9 cellular contexts compared by ENCODE assay signal in the genomic region with DNA sequence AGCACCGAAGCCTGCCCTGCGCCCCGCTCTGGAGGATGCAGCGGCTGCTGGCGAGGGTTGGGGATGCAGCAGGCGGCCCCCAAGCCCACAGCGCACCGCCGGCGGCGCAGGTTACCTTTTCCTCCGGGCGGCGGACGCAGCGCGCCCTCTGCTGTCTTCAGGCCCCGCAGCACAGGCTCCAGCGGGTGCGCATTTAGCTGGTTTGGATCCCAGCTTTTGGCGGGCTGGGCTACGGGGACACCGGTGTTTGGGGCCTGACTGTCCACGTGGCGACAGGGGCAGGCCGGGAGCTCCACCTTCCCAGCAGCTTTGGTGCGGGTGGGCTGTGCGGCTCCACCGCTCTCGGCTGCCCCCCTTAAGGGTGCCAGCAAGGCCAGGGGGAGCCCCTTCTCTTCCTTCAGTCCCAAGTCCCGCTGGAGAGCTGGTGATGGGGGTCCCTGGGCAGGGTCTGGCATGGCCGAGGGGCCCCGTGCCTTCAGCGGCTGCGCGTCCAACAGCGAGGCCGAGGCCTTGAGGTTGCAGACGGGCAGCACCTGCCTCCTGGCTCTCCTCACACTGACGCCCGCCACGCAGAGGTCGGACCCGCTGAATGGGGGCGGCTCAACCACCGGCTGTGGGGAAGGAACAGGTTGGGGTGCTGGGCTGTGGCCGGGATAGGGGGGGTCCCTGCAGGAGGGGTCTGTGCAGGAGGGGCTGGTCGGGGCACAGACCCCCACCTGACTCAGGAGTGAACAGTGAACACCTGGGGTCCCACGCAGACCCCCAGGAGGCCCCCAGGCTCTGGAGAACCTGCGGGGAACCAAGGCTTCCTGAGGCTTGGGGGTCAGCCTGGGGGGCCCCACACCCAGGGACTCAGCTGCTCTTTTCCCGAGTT. TPM values are rescaled to one million over a fixed set of nuclear protein-coding genes. Genes with fewer than 3 reads are reported as not detected.
DNase-seq lines count a peak whose midpoint lies in the region; ATAC-seq and TF ChIP-seq lines count a peak whose summit lies in the region.
"Had no signal": no experiment of that assay in that cellular context is flagged by ENCODE, and none has a peak within 500 bp of the region (broad histone marks: within the 10 kb centered on the region; RNA-seq: fewer than 3 reads in every experiment).

No MANE protein-coding gene starts in this region.

- no peaks in the 10 kb centered on the region for H3K4me1 ChIP-seq in foreskin keratinocyte

- ATAC-seq in foreskin keratinocyte (peak; percentile 67), GM21390 (IDR thresholded peaks at IDR 0.05; ENCODE audit: unreplicated experiment) (no peak)

- H3K27ac ChIP-seq in foreskin keratinocyte, result no peak overlapping the region

- peaks cover 24% of the 10 kb centered on the region for H3K27me3 ChIP-seq in foreskin keratinocyte

- DNase-seq in GDM1 (lab: John Stamatoyannopoulos, UW) (peak; percentile 51), HuH-7 (ENCODE audit: low spot score) (peak; percentile 99), SHP77 (lab: John Stamatoyannopoulos, UW) (peak; percentile 75 to 85), foreskin keratinocyte (peak; percentile 24 to 30), nucleus accumbens (lab: John Stamatoyannopoulos, UW) (peak in 44 of 56 donors; percentile 6 to 74 (median 28)), superior temporal gyrus (ENCODE audit: extremely low spot score) (peak; percentile 58)
- peak; percentile 67 for DNase-seq in activated effector memory CD4-positive, alpha-beta T cell treated with Interleukin-2 at 50 U/mL for 16 hours

- TF ChIP-seq CTCF in foreskin keratinocyte (conservative IDR thresholded peaks at IDR 0.05), result peak; percentile 96

RNA-seq across cellular contexts. Expression of a gene that starts 18.0 kb away (rescaled TPM):
- total RNA-seq in foreskin keratinocyte, result not detected in 2 replicates
- polyA plus RNA-seq in foreskin keratinocyte, result not detected in 2 replicates
- polyA plus RNA-seq: esophagus had no signal

RNA-seq across cellular contexts. Expression of a gene that starts 27.5 kb away (rescaled TPM):
- not detected in 2 replicates for total RNA-seq in foreskin keratinocyte
- not detected in 2 replicates for polyA plus RNA-seq in foreskin keratinocyte
- polyA plus RNA-seq: esophagus had no signal

RNA-seq across cellular contexts. Expression of a gene that starts 54.7 kb away (rescaled TPM):
- total RNA-seq in foreskin keratinocyte, result not detected in 2 replicates
- not detected in 2 replicates for polyA plus RNA-seq in foreskin keratinocyte

RNA-seq across cellular contexts. Expression of a gene that starts 59.3 kb away (rescaled TPM):
- total RNA-seq in foreskin keratinocyte, result 0.14 and 0.18 TPM in 2 replicates
- polyA plus RNA-seq in foreskin keratinocyte, result 0.08 TPM in 1 of 2 replicates, not detected in the other

Comparison
In these comparisons a context has a peak if more than half of its experiments do, and no peak if none do; other contexts are left out.
1. DNase-seq: peak in every context shown above with its lines; median percentile 99 in HuH-7; 80 in SHP77; 67 in activated effector memory CD4-positive, alpha-beta T cell treated with Interleukin-2 at 50 U/mL for 16 hours; 58 in superior temporal gyrus; 51 in GDM1; 28 in nucleus accumbens; 27 in foreskin keratinocyte.